8 cellular contexts compared by ENCODE assay signal in genomic region chr5:90135979-90136378, GRCh38.
DNase-seq lines count a peak whose midpoint lies in the region; ATAC-seq and TF ChIP-seq lines count a peak whose summit lies in the region.

No MANE protein-coding gene starts in this region.

- H2BK120ac ChIP-seq in trophoblast cell (ENCODE audit: insufficient read depth, low read length, poor library complexity), result no peak overlapping the region

- no peak overlapping the region for H3K27ac ChIP-seq in colonic mucosa
- no peak overlapping the region for H3K27ac ChIP-seq in trophoblast cell (ENCODE audit: low read depth, low read length)

- H3K36me3 ChIP-seq in colonic mucosa, result no peaks in the 10 kb centered on the region
- H3K36me3 ChIP-seq in trophoblast cell (ENCODE audit: control insufficient read depth in 1 of 2, insufficient read depth in 2 of 2, low read length in 2 of 2), result no peaks in the 10 kb centered on the region

- no peak overlapping the region for H2AFZ ChIP-seq in trophoblast cell (ENCODE audit: insufficient read depth, low read length, poor library complexity)

- no peaks in the 10 kb centered on the region for H3K79me2 ChIP-seq in trophoblast cell (ENCODE audit: control insufficient read depth, insufficient read depth, low read length, poor library complexity)

- H3K4ac ChIP-seq in trophoblast cell (ENCODE audit: low read depth, low read length), result no peak overlapping the region

- H4K12ac ChIP-seq in trophoblast cell (ENCODE audit: low read depth, low read length), result no peak overlapping the region

- H2BK5ac ChIP-seq in trophoblast cell (ENCODE audit: low read depth, low read length, poor library complexity), result no peak overlapping the region

- no peak overlapping the region for H4K8ac ChIP-seq in trophoblast cell (ENCODE audit: low read depth, low read length)

- WGBS in trophoblast cell (ENCODE audit: extremely low coverage, insufficient coverage, insufficient read length), result no CpG with 5 or more reads among the region's 6 CpGs

- no peak overlapping the region for H2BK12ac ChIP-seq in trophoblast cell (ENCODE audit: low read length)

- H4K91ac ChIP-seq in trophoblast cell (ENCODE audit: low read depth, low read length), result no peak overlapping the region

- H3K4me2 ChIP-seq in trophoblast cell (ENCODE audit: low read length), result no peak overlapping the region

- H3K4me3 ChIP-seq in LNCaP clone FGC (ENCODE audit: low read depth, low read length) (no peak overlapping the region), colonic mucosa (no peak overlapping the region), trophoblast cell (ENCODE audit: low read depth, low read length) (no peak overlapping the region)

- H3K27me3 ChIP-seq in colonic mucosa, result no peaks in the 10 kb centered on the region
- no peaks in the 10 kb centered on the region for H3K27me3 ChIP-seq in trophoblast cell (ENCODE audit: insufficient read depth, low read length)

- intact Hi-C loops in colonic mucosa (cut with DNase I) (loop anchor here (2.0 kb wide), 1 partner anchor 129 kb away; no protein-coding TSS in a partner anchor), sciatic nerve (cut with DNase I) (no loop called here)

- DNase-seq in LNCaP clone FGC (ENCODE audit: low read depth), result peak; percentile 19
- peak; percentile 34 for DNase-seq in colonic mucosa
- peak; percentile 21 to 37 for DNase-seq in trophoblast cell
- DNase-seq in sciatic nerve (ENCODE audit: low spot score), result no peak

- no peak overlapping the region for H3K18ac ChIP-seq in trophoblast cell (ENCODE audit: low read length)

- no peak overlapping the region for H3K23ac ChIP-seq in trophoblast cell (ENCODE audit: low read length)

- ATAC-seq in GM19452 (IDR thresholded peaks at IDR 0.05; ENCODE audit: unreplicated experiment) (no peak), GM21737 (IDR thresholded peaks at IDR 0.05; ENCODE audit: unreplicated experiment) (no peak), sciatic nerve (no peak), GM18868 (IDR thresholded peaks at IDR 0.05; ENCODE audit: unreplicated experiment) (no peak)

- H3K9me3 ChIP-seq in colonic mucosa (no peaks in the 10 kb centered on the region), trophoblast cell (ENCODE audit: insufficient read depth, low read depth, low read length) (peaks cover 4% of the 10 kb centered on the region)

- peak; percentile 55 for TF ChIP-seq CTCF in GM12873 (IDR thresholded peaks at IDR 0.05; ENCODE audit: insufficient read depth, low read depth, low read length, missing control alignments)
- TF ChIP-seq CTCF in LNCaP clone FGC (IDR thresholded peaks at IDR 0.05; ENCODE audit: control insufficient read depth, extremely low read depth, insufficient read depth), result peak; percentile 83
- TF ChIP-seq CTCF in colonic mucosa (IDR thresholded peaks at IDR 0.05), result peak; percentile 60

- no peak overlapping the region for H3K14ac ChIP-seq in trophoblast cell (ENCODE audit: low read length)

- H2AK5ac ChIP-seq in trophoblast cell (ENCODE audit: low read length), result no peak overlapping the region

- no peaks in the 10 kb centered on the region for H3K79me1 ChIP-seq in trophoblast cell (ENCODE audit: low read length)

- H3K9ac ChIP-seq in colonic mucosa (ENCODE audit: low read depth in 2 of 2, low read length in 2 of 2), result no peak overlapping the region
- H3K9ac ChIP-seq in trophoblast cell (ENCODE audit: low read length), result no peak overlapping the region

- H3K4me1 ChIP-seq in colonic mucosa, result no peaks in the 10 kb centered on the region
- H3K4me1 ChIP-seq in trophoblast cell (ENCODE audit: control insufficient read depth in 1 of 2, insufficient read depth in 2 of 2, low read length in 2 of 2), result no peaks in the 10 kb centered on the region
